Comparison of ENCODE assay signal across 8 cellular contexts in the genomic region with DNA sequence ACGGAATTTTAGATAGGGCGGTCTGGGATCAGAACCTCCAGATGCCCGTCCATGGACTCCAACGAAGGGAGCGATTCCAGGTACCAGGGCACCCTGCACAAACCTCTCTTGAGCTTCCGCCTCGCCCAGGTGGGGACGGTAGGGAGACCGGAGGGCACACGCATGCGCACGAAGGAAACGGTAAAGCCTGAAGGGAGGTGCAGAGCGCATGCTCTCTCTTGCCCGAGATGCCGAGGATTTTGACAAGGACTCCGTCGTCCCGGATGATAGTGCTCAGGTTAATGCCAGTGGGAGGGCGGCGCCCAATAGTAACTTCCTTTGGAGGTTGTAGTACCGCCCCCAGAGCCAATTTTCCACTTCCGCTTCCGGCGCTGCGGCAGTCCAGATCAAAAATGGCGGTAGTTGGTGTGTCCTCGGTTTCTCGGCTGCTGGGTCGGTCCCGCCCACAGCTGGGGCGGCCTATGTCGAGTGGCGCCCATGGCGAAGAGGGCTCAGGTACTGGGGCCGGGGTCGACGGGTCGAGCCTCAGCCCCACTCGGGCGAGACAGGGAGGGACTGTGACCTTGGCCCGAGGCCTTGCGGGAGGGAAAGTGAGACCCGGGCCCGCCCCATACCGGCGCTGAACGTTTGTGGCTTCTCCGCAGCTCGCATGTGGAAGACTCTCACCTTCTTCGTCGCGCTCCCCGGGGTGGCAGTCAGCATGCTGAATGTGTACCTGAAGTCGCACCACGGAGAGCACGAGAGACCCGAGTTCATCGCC. TPM values are rescaled to one million over a fixed set of nuclear protein-coding genes. Genes with fewer than 3 reads are reported as not detected.
DNase-seq lines count a peak whose midpoint lies in the region; ATAC-seq and TF ChIP-seq lines count a peak whose summit lies in the region.

A gene (plus strand): TSS at position 379 of the 760 bp plus-strand sequence. CDS start 14 bp downstream, at position 393.

- peak within 1 kb of the TSS; percentile 99 for H3K4me3 Mint-ChIP-seq in activated CD4-positive, alpha-beta T cell treated with anti-CD3 and anti-CD28 coated beads for 36 hours

- intact Hi-C loops in activated CD4-positive, alpha-beta T cell treated with anti-CD3 and anti-CD28 coated beads for 36 hours (cut with DNase I, micrococcal nuclease), result loop anchor here (1.0 to 10.0 kb wide), 17 partner anchors 8 to 426 kb away; a partner anchor contains a TSS

- DNase-seq in BJ (ENCODE audit: low read depth) (peak; percentile 89), GM19238 (ENCODE audit: insufficient read length, low spot score) (peak; percentile 95), NCI-H524 (lab: John Stamatoyannopoulos, UW) (peak; percentile 98 to 99), choroid plexus epithelial cell (ENCODE audit: low read depth) (peak; percentile 98), kidney tubule cell (ENCODE audit: low spot score) (peak; percentile 99)
- DNase-seq in activated CD4-positive, alpha-beta T cell treated with anti-CD3 and anti-CD28 coated beads for 36 hours, result peak; percentile 99
- DNase-seq in stimulated activated CD4-positive, alpha-beta T cell treated with anti-CD3 and anti-CD28 coated beads, Interleukin-1b, Interleukin-23, amount 100 ng/mL, for 24 hours (ENCODE audit: low read depth in 4 of 4, low spot score in 1 of 4), result peak; percentile 88 to 98 (median 98)

- no peaks in the 10 kb centered on the region for H3K27me3 ChIP-seq in BJ (ENCODE audit: control insufficient read depth, insufficient read depth, low read length)

- H3K36me3 ChIP-seq in BJ (ENCODE audit: control insufficient read depth, insufficient read depth, low read length), result peaks cover 1% of the 10 kb centered on the region; the same call in 1 of the 2 replicates

- H3K4me3 ChIP-seq in BJ (ENCODE audit: low read depth, low read length), result peak within 1 kb of the TSS; percentile 72
- H3K4me3 ChIP-seq in choroid plexus epithelial cell (ENCODE audit: low read depth, low read length), result peak within 1 kb of the TSS; percentile 83

- peak; percentile 94 for ATAC-seq in HG03442 (IDR thresholded peaks at IDR 0.05; ENCODE audit: unreplicated experiment)
- ATAC-seq in activated CD4-positive, alpha-beta T cell treated with anti-CD3 and anti-CD28 coated beads for 36 hours, result peak; percentile 97

- no peak for TF ChIP-seq CTCF in BJ (IDR thresholded peaks at IDR 0.05; ENCODE audit: insufficient read depth, low read depth, low read length)
- TF ChIP-seq CTCF in choroid plexus epithelial cell (conservative IDR thresholded peaks at IDR 0.05; ENCODE audit: low read depth, low read length), result no peak

- no peaks in the 10 kb centered on the region for H3K9me3 Mint-ChIP-seq in activated CD4-positive, alpha-beta T cell treated with anti-CD3 and anti-CD28 coated beads for 36 hours (ENCODE audit: low read depth)

- CTCF ChIA-PET in BJ (lab: Yijun Ruan, JAX), result interaction anchor here (0.6 to 1.4 kb wide), 4 partner anchors 9 to 121 kb away, joined by 3 to 5 read pairs (median 4); no protein-coding TSS in a partner anchor
- CTCF ChIA-PET in activated CD4-positive, alpha-beta T cell treated with anti-CD3 and anti-CD28 coated beads for 36 hours (lab: Charles Lee), result interaction anchor here (0.5 to 2.1 kb wide), 16 partner anchors 9 to 858 kb away, joined by 3 to 9 read pairs (median 3); a partner anchor contains a TSS

- H3K27ac Mint-ChIP-seq in activated CD4-positive, alpha-beta T cell treated with anti-CD3 and anti-CD28 coated beads for 36 hours, result peak within 1 kb of the TSS; percentile 99

- H3K36me3 Mint-ChIP-seq in activated CD4-positive, alpha-beta T cell treated with anti-CD3 and anti-CD28 coated beads for 36 hours (ENCODE audit: low read depth), result peaks cover 29% of the 10 kb centered on the region

- POLR2A ChIA-PET in BJ (lab: Charles Lee), result interaction anchor here (0.6 kb wide), 1 partner anchor 24 kb away, joined by 3 read pairs; no protein-coding TSS in a partner anchor
- POLR2A ChIA-PET in activated CD4-positive, alpha-beta T cell treated with anti-CD3 and anti-CD28 coated beads for 36 hours (lab: Charles Lee), result interaction anchor here (1.0 to 2.1 kb wide), 4 partner anchors 29 to 237 kb away, joined by 3 to 11 read pairs (median 4); a partner anchor contains a TSS

- peaks cover 4% of the 10 kb centered on the region for H3K27me3 Mint-ChIP-seq in activated CD4-positive, alpha-beta T cell treated with anti-CD3 and anti-CD28 coated beads for 36 hours

- peaks cover 23% of the 10 kb centered on the region for H3K4me1 Mint-ChIP-seq in activated CD4-positive, alpha-beta T cell treated with anti-CD3 and anti-CD28 coated beads for 36 hours

RNA-seq across cellular contexts. Expression of the gene that starts here (rescaled TPM):
- polyA plus RNA-seq in BJ (2011; rRNA removed), result 362 and 557 TPM in 2 replicates
- 84.4 and 141 TPM in 2 replicates for polyA minus RNA-seq in BJ (2011; rRNA and poly(A)+ RNA removed)
- total RNA-seq in activated CD4-positive, alpha-beta T cell treated with anti-CD3 and anti-CD28 coated beads for 36 hours, result 100 to 1,000 TPM; 424 to 495 TPM

Comparison
In these comparisons a context has a peak if more than half of its experiments do, and no peak if none do; other contexts are left out.
1. Peak in every context shown above with its lines: DNase-seq, ATAC-seq and H3K4me3 ChIP-seq.